In the genomic region with DNA sequence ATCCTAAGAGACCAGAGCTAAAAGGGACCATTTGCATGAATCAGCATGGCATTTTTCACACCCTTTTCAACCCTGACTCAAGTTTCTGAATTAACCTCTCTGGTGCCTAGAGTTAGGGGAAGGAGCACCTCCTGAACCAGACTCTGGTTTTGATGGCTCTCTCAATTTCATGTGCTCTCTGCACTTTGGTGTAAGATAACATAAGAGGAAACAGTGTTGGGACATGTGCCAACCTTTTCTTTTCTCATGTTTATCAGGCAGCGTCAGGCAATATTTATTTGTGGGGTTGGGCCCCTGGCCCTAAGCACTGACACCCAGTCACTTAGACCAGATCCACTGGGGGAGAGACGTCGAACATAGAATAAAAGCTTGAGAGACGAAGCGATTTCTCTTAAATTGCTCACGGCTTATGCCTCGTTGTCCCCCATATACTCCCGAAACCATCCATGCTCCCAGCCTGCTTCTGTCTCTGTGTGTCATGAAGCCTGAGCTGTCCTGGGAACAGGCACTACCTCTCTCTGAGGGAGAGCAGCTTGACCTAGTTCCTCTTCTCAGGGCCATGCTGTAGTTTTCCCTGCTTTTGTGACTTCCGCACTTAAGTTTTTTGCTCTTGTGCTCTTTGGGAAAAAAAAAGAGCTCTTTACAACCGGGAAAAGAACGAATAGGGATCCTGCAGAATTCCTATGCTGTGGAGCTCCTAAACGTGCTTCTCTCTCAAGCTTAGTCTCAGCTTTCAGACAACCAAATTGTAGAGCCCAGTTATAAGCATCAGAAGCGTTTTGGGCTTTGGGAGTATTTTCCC, we compare ENCODE assay signal across 17 cellular contexts.
DNase-seq lines count a peak whose midpoint lies in the region; ATAC-seq, FAIRE-seq and TF ChIP-seq lines count a peak whose summit lies in the region.
"Had no signal": no experiment of that assay in that cellular context is flagged by ENCODE, and none has a peak within 500 bp of the region (broad histone marks: within the 10 kb centered on the region; RNA-seq: fewer than 3 reads in every experiment).

No MANE protein-coding gene starts in this region.

- peak; percentile 36; the same call in 1 of the 2 replicates for TF ChIP-seq POLR2A in GM12878 (IDR thresholded peaks at IDR 0.05; ENCODE audit: low read depth, low read length)

- H3K18ac ChIP-seq in mesendoderm (ENCODE audit: low read length), result no peak overlapping the region

- peak overlapping the region; percentile 6 for H3K56ac ChIP-seq in mesendoderm (ENCODE audit: low read length)

- H3K9me3 ChIP-seq in GM12878 (replicated peaks; ENCODE audit: control insufficient read depth, insufficient read depth, low read length), result no peaks in the 10 kb centered on the region; the same call in 2 of the 3 replicates

- H4K8ac ChIP-seq in mesendoderm (ENCODE audit: low read depth, low read length), result peak overlapping the region; percentile 82

- DNase-seq in G401 (ENCODE audit: low spot score) (peak; percentile 77), GM12878 (ENCODE audit: low read depth, low spot score) (peak; percentile 78), mesendoderm (peak; percentile 33), D721Med (ENCODE audit: insufficient read length, low spot score) (no peak)
- DNase-seq: activated T-cell treated with anti-CD3 and anti-CD28 coated beads, Interleukin-2, amount 50 U/mL, for 1 hour; GDM1; MG63; NCI-H510A treated with DMSO at 0.1 percent for 48 hours; SHP77; stimulated activated CD4-positive, alpha-beta T cell treated with anti-CD3 and anti-CD28 coated beads, Interleukin-4, amount 100 ng/mL, for 4 hours had no signal

- no peaks in the 10 kb centered on the region for H3K79me1 ChIP-seq in mesendoderm (ENCODE audit: low read length)

- no peak overlapping the region for H3K23ac ChIP-seq in mesendoderm (ENCODE audit: low read length)

- TF ChIP-seq RAD21 in GM12878 (IDR thresholded peaks at IDR 0.05; ENCODE audit: insufficient read depth, low read depth, low read length), result no peak

- H3K4me1 ChIP-seq in GM12878 (ENCODE audit: control insufficient read depth, insufficient read depth, low read length), result peaks cover 59% of the 10 kb centered on the region
- peaks cover 5% of the 10 kb centered on the region for H3K4me1 ChIP-seq in mesendoderm (ENCODE audit: control insufficient read depth, low read depth, low read length)
- H3K4me1 ChIP-seq: parathyroid adenoma had no signal

- H2BK120ac ChIP-seq in mesendoderm (ENCODE audit: low read depth, low read length), result no peak overlapping the region

- TF ChIP-seq CTCF in GM12878 (IDR thresholded peaks at IDR 0.05 in 2 of 3, conservative IDR thresholded peaks at IDR 0.05 in 1 of 3; ENCODE audit: control insufficient read depth in 2 of 3, extremely low read depth in 1 of 3, insufficient read depth in 1 of 3, low read depth in 3 of 3, low read length in 3 of 3) (no peak), D721Med (IDR thresholded peaks at IDR 0.05; ENCODE audit: insufficient read depth, missing control alignments) (no peak)

- intact Hi-C loops in GM12878 (cut with micrococcal nuclease; ENCODE audit: unreplicated experiment), result loop anchor here (2.0 to 5.0 kb wide), 5 partner anchors 189 to 620 kb away; no protein-coding TSS in a partner anchor

- RAD21 ChIA-PET in GM12878 (lab: Charles Lee; ENCODE audit: unreplicated experiment), result interaction anchor here (0.7 to 10.7 kb wide), 33 partner anchors 17 to 760 kb away, joined by 3 to 482 read pairs (median 9); partner anchors contain the start of gene NR3C1

- in situ Hi-C loops in G401 (cut with HindIII; ENCODE audit: low sequenced_read_pairs), result no loop called here
- in situ Hi-C loops in GM12878 (cut with MboI), result loop anchor here (5.0 kb wide), 2 partner anchors 150 to 185 kb away; no protein-coding TSS in a partner anchor

- ATAC-seq in GM19351 (IDR thresholded peaks at IDR 0.05; ENCODE audit: unreplicated experiment), result peak; percentile 20
- ATAC-seq in GM12878, result peak; percentile 15
- no peak for ATAC-seq in GM19324 (IDR thresholded peaks at IDR 0.05; ENCODE audit: low FRiP score, unreplicated experiment)
- no peak for ATAC-seq in HG02970 (IDR thresholded peaks at IDR 0.05; ENCODE audit: low FRiP score, unreplicated experiment)
- no peak for ATAC-seq in GM18907 (IDR thresholded peaks at IDR 0.05; ENCODE audit: unreplicated experiment)

- H2AK5ac ChIP-seq in mesendoderm (ENCODE audit: low read length), result peak overlapping the region; percentile 12

- SMC1A ChIA-PET in GM12878 (lab: Charles Lee; ENCODE audit: uncharacterized antibody, unreplicated experiment), result interaction anchor here (0.8 to 11.0 kb wide), 34 partner anchors 18 to 294 kb away, joined by 3 to 423 read pairs (median 6); no protein-coding TSS in a partner anchor

- POLR2A ChIA-PET in GM12878 (lab: Charles Lee), result interaction anchor here (0.6 to 7.5 kb wide), 17 partner anchors 12 to 206 kb away, joined by 3 to 114 read pairs (median 7); no protein-coding TSS in a partner anchor

- H3K27me3 ChIP-seq in GM12878 (replicated peaks in 1 of 2; ENCODE audit: control insufficient read depth in 2 of 2, insufficient read depth in 2 of 2, low read length in 1 of 2) (no peaks in the 10 kb centered on the region), mesendoderm (ENCODE audit: insufficient read depth, low read length, poor library complexity) (no peaks in the 10 kb centered on the region)
- H3K27me3 ChIP-seq: BLaER1 treated with 17β-estradiol and CSF1 and Interleukin-3, amounts not matched to agents 10 nM and 100 nM; MG63 had no signal

- no peak overlapping the region for H2AFZ ChIP-seq in GM12878 (ENCODE audit: control insufficient read depth, low read depth, low read length)
- H2AFZ ChIP-seq: parathyroid adenoma had no signal

- BruUV-seq in GM12878 (replicated peaks; lab: Mats Ljungman, UMichigan), result no TSS peak

- H4K5ac ChIP-seq in mesendoderm (ENCODE audit: low read length), result no peak overlapping the region

- H2BK5ac ChIP-seq in mesendoderm (ENCODE audit: low read length), result no peak overlapping the region

- H3K4me2 ChIP-seq in GM12878 (ENCODE audit: control insufficient read depth, insufficient read depth), result peak overlapping the region; percentile 92
- no peak overlapping the region for H3K4me2 ChIP-seq in mesendoderm (ENCODE audit: low read length)

- WGBS in GM12878 (ENCODE audit: insufficient coverage, insufficient replicate concordance, low lambda C conversion rate, missing lambda C conversion rate), result 31% methylated on average over 13 of the region's 13 CpGs
- no CpG with 5 or more reads among the region's 13 CpGs for WGBS in mesendoderm (ENCODE audit: extremely low coverage, insufficient coverage, low lambda C conversion rate)

- H3K36me3 ChIP-seq in GM12878 (ENCODE audit: control insufficient read depth in 2 of 2, insufficient read depth in 2 of 2, low read length in 1 of 2) (no peaks in the 10 kb centered on the region; a peak in 2 of 4 replicates), mesendoderm (ENCODE audit: control insufficient read depth, insufficient read depth, low read length) (no peaks in the 10 kb centered on the region)
- H3K36me3 ChIP-seq: MG63 had no signal

- peak overlapping the region; percentile 52 for H3K9ac ChIP-seq in GM12878 (ENCODE audit: control insufficient read depth, insufficient read depth, low read length)
- H3K9ac ChIP-seq in mesendoderm (ENCODE audit: low read length), result no peak overlapping the region
- H3K9ac ChIP-seq: BLaER1 treated with 17β-estradiol and CSF1 and Interleukin-3, amounts not matched to agents 10 nM and 100 nM; parathyroid adenoma had no signal

- H3K79me2 ChIP-seq in GM12878 (ENCODE audit: control insufficient read depth, insufficient read depth, low read length) (peaks cover 31% of the 10 kb centered on the region), mesendoderm (ENCODE audit: control insufficient read depth, insufficient read depth, low read length) (no peaks in the 10 kb centered on the region)
- H3K79me2 ChIP-seq: parathyroid adenoma had no signal

- FAIRE-seq in GM12878 (lab: Jason Lieb, UNC) (no peak), D721Med (lab: Jason Lieb, UNC) (no peak)

- H3K4me3 ChIP-seq in GM12878 (peak overlapping the region; percentile 21), mesendoderm (ENCODE audit: low read length) (no peak overlapping the region)
- H3K4me3 ChIP-seq: BLaER1 treated with 17β-estradiol and CSF1 and Interleukin-3, amounts not matched to agents 10 nM and 100 nM; MG63 had no signal

- H4K20me1 ChIP-seq in GM12878 (ENCODE audit: control insufficient read depth, insufficient read depth), result no peaks in the 10 kb centered on the region

- H2BK15ac ChIP-seq in mesendoderm (replicated peaks; ENCODE audit: low read depth), result no peak overlapping the region

- CTCF ChIA-PET in GM12878 (lab: Yijun Ruan, JAX), result interaction anchor here (0.7 to 7.9 kb wide), 15 partner anchors 12 to 934 kb away, joined by 3 to 82 read pairs (median 4); no protein-coding TSS in a partner anchor

- no peak for TF ChIP-seq EP300 in GM12878 (IDR thresholded peaks at IDR 0.05; ENCODE audit: borderline replicate concordance in 1 of 2, control insufficient read depth in 1 of 2, low read depth in 2 of 2, low read length in 2 of 2)

- H3K27ac ChIP-seq in GM12878 (ENCODE audit: control insufficient read depth, insufficient read depth), result peak overlapping the region; percentile 94
- no peak overlapping the region for H3K27ac ChIP-seq in mesendoderm (ENCODE audit: low read depth, low read length)
- H3K27ac ChIP-seq: BLaER1 treated with 17β-estradiol and CSF1 and Interleukin-3, amounts not matched to agents 10 nM and 100 nM; parathyroid adenoma; VCaP had no signal

- H3K4ac ChIP-seq in mesendoderm (ENCODE audit: low read depth, low read length), result no peak overlapping the region

TF ChIP-seq in GM12878, 131 proteins besides CTCF, POLR2A, EP300 and RAD21 (continues in another document):
- TF ChIP-seq SMAD1 (IDR thresholded peaks at IDR 0.05; ENCODE audit: low read depth, partially characterized antibody) (peak; percentile 16), LARP7 (IDR thresholded peaks at IDR 0.05) (peak; percentile 19; the same call in 1 of the 2 replicates)

Comparison
In these comparisons a context has a peak if more than half of its experiments do, and no peak if none do; other contexts are left out.
1. ATAC-seq: peak in GM19351 (single experiment) and GM12878 (single experiment); none in GM19324 (single experiment), HG02970 (single experiment) and GM18907 (single experiment).